In genomic region chr6:108227290-108227689, GRCh38 we compare ENCODE assay signal across 20 cellular contexts. TPM values are rescaled to one million over a fixed set of nuclear protein-coding genes. Genes with fewer than 3 reads are reported as not detected.
DNase-seq lines count a peak whose midpoint lies in the region; ATAC-seq and TF ChIP-seq lines count a peak whose summit lies in the region.
"Had no signal": no experiment of that assay in that cellular context is flagged by ENCODE, and none has a peak within 500 bp of the region (broad histone marks: within the 10 kb centered on the region; RNA-seq: fewer than 3 reads in every experiment).

No MANE protein-coding gene starts in this region.

- H3K27me3 ChIP-seq in breast epithelium (no peaks in the 10 kb centered on the region), A673 (replicated peaks; ENCODE audit: insufficient read depth, low read depth, low read length, poor library complexity) (no peaks in the 10 kb centered on the region), MG63 (no peaks in the 10 kb centered on the region)

- no peak for TF ChIP-seq POLR2A in breast epithelium (IDR thresholded peaks at IDR 0.05)

- H3K27ac ChIP-seq in breast epithelium (no peak overlapping the region), A673 (ENCODE audit: low read depth, low read length, poor library complexity, severe bottlenecking) (no peak overlapping the region)
- H3K27ac ChIP-seq: RWPE1, SK-N-MC had no signal

- no peak for TF ChIP-seq CTCF in MCF 10A (IDR thresholded peaks at IDR 0.05; ENCODE audit: unreplicated experiment)
- TF ChIP-seq CTCF in breast epithelium (IDR thresholded peaks at IDR 0.05) = no peak
- no peak for TF ChIP-seq CTCF in A673 (conservative IDR thresholded peaks at IDR 0.05; ENCODE audit: low read depth, low read length)

- peak overlapping the region; percentile 46 for H3K27ac Mint-ChIP-seq in MCF 10A (ENCODE audit: low read depth, unreplicated experiment)
- peak overlapping the region; percentile 41 for H3K27ac Mint-ChIP-seq in central memory CD8-positive, alpha-beta T cell (ENCODE audit: low read depth)
- peak overlapping the region; percentile 60 for H3K27ac Mint-ChIP-seq in memory B cell

- no TSS peak for BruUV-seq in MCF 10A (replicated peaks; lab: Mats Ljungman, UMichigan)
- BruUV-seq in A673 (replicated peaks; lab: Mats Ljungman, UMichigan) = no TSS peak

- CTCF ChIA-PET in MCF 10A (lab: Yijun Ruan, JAX) = interaction anchor here (1.4 kb wide), 1 partner anchor 266 kb away, joined by 3 read pairs; no protein-coding TSS in a partner anchor
- CTCF ChIA-PET in A673 (lab: Charles Lee) = no interaction called here

- H3K36me3 ChIP-seq in breast epithelium (no peaks in the 10 kb centered on the region), A673 (ENCODE audit: insufficient read depth, low read length, poor library complexity, severe bottlenecking) (no peaks in the 10 kb centered on the region), MG63 (peaks cover 6% of the 10 kb centered on the region)

- no peak overlapping the region for H3K4me3 ChIP-seq in breast epithelium
- no peak overlapping the region for H3K4me3 ChIP-seq in A673 (ENCODE audit: low read depth, low read length, poor library complexity, severe bottlenecking)
- H3K4me3 ChIP-seq in MG63 = no peak overlapping the region
- H3K4me3 ChIP-seq: GM12878, SK-N-MC had no signal

- no peak for DNase-seq in MCF 10A (ENCODE audit: unreplicated experiment)
- no peak for DNase-seq in breast epithelium (ENCODE audit: low spot score in 2 of 2)
- DNase-seq in central memory CD8-positive, alpha-beta T cell (ENCODE audit: low spot score in 2 of 2) = no peak
- no peak for DNase-seq in memory B cell (ENCODE audit: low spot score in 2 of 2)
- DNase-seq in A673 (ENCODE audit: low spot score) = no peak
- DNase-seq in GDM1 (lab: John Stamatoyannopoulos, UW) = no peak
- DNase-seq in MG63 = no peak
- DNase-seq: CD4-positive, CD25-positive, alpha-beta regulatory T cell; NCI-H1092 treated with DMSO at 0.1 percent for 48 hours; NCI-H1694; NCI-H2081; NCI-H2171; NCI-H345; NCI-H774; NK-92 treated with Interleukin-12 subunit alpha and Interleukin-12 subunit beta, amount 100 ng/mL, for 24 hours; SHP77 treated with DMSO at 0.1 percent for 48 hours; SW 1271 had no signal

- H3K4me3 Mint-ChIP-seq in MCF 10A (ENCODE audit: unreplicated experiment) (no peak overlapping the region), memory B cell (no peak overlapping the region)
- H3K4me3 Mint-ChIP-seq in central memory CD8-positive, alpha-beta T cell = no peak overlapping the region
- H3K4me3 Mint-ChIP-seq: CD4-positive, CD25-positive, alpha-beta regulatory T cell had no signal

- intact Hi-C loops in MCF 10A (cut with micrococcal nuclease) = no loop called here
- intact Hi-C loops in breast epithelium (cut with DNase I; ENCODE audit: low total_unique reads) = no loop called here
- intact Hi-C loops in A673 (cut with micrococcal nuclease; ENCODE audit: unreplicated experiment) = no loop called here

- no peaks in the 10 kb centered on the region for H3K9me3 Mint-ChIP-seq in MCF 10A (ENCODE audit: unreplicated experiment)
- H3K9me3 Mint-ChIP-seq in central memory CD8-positive, alpha-beta T cell = no peaks in the 10 kb centered on the region
- H3K9me3 Mint-ChIP-seq in memory B cell = no peaks in the 10 kb centered on the region
- H3K9me3 Mint-ChIP-seq: CD4-positive, CD25-positive, alpha-beta regulatory T cell had no signal

- H3K9me3 ChIP-seq in breast epithelium = no peaks in the 10 kb centered on the region
- no peaks in the 10 kb centered on the region for H3K9me3 ChIP-seq in A673 (ENCODE audit: low read depth, low read length, poor library complexity, severe bottlenecking)
- no peaks in the 10 kb centered on the region for H3K9me3 ChIP-seq in MG63

- H3K4me1 ChIP-seq in breast epithelium (no peaks in the 10 kb centered on the region), A673 (ENCODE audit: insufficient read depth, low read length, poor library complexity, severe bottlenecking) (peaks cover 9% of the 10 kb centered on the region)

- H3K4me1 Mint-ChIP-seq in MCF 10A (ENCODE audit: insufficient read depth, unreplicated experiment) (peaks cover 5% of the 10 kb centered on the region), memory B cell (peaks cover 6% of the 10 kb centered on the region)
- peaks cover 24% of the 10 kb centered on the region for H3K4me1 Mint-ChIP-seq in central memory CD8-positive, alpha-beta T cell

- ATAC-seq in central memory CD8-positive, alpha-beta T cell (replicated peaks; ENCODE audit: extremely low read depth, poor library complexity, severe bottlenecking) = no peak
- ATAC-seq in memory B cell (ENCODE audit: low read depth) = no peak
- ATAC-seq: GM12878 had no signal

- no peaks in the 10 kb centered on the region for H3K27me3 Mint-ChIP-seq in MCF 10A (ENCODE audit: insufficient read depth, unreplicated experiment)
- no peaks in the 10 kb centered on the region for H3K27me3 Mint-ChIP-seq in central memory CD8-positive, alpha-beta T cell
- no peaks in the 10 kb centered on the region for H3K27me3 Mint-ChIP-seq in memory B cell
- H3K27me3 Mint-ChIP-seq: CD4-positive, CD25-positive, alpha-beta regulatory T cell had no signal

- POLR2A ChIA-PET in MCF 10A (lab: Yijun Ruan, JAX) (interaction anchor here (0.8 to 1.3 kb wide), 2 partner anchors 14 to 34 kb away, joined by 3 to 7 read pairs; partner anchors contain the start of gene SNX3), A673 (lab: Charles Lee; ENCODE audit: low non-redundant PET) (no interaction called here)

- H3K36me3 Mint-ChIP-seq in MCF 10A (ENCODE audit: insufficient read depth, unreplicated experiment) = peaks cover 15% of the 10 kb centered on the region
- H3K36me3 Mint-ChIP-seq in central memory CD8-positive, alpha-beta T cell (ENCODE audit: insufficient read depth) = peaks cover 19% of the 10 kb centered on the region
- peaks cover 9% of the 10 kb centered on the region for H3K36me3 Mint-ChIP-seq in memory B cell

RNA-seq across cellular contexts. Expression of gene SNX3, which starts 33.5 kb away (rescaled TPM):
- total RNA-seq in MCF 10A (2022) (114 and 138 TPM in 2 replicates), breast epithelium (100 to 1,000 TPM; 144 to 212 (median 151) TPM), A673 (2021) (104 and 105 TPM in 2 replicates)
- total RNA-seq in MG63 (2014; rRNA removed; shearing (Covaris generic); ENCODE audit: low replicate concordance) = 235 and 327 TPM in 2 replicates
